ENCODE assay signal across 1 cellular context in genomic region chr6:42451146-42451594, GRCh38.
TF ChIP-seq lines count a peak whose summit lies in the region.

No MANE protein-coding gene starts in this region.

TF ChIP-seq in GM23338, 12 proteins besides CTCF, POLR2A, EP300 and RAD21 (continued from another document):
- no peak for TF ChIP-seq REST (IDR thresholded peaks at IDR 0.05; ENCODE audit: unreplicated experiment)
- no peak for TF ChIP-seq ZNF462 (CRISPR knock-in tag; IDR thresholded peaks at IDR 0.05)
- TF ChIP-seq POLR2AphosphoS5 (IDR thresholded peaks at IDR 0.05; ENCODE audit: low read depth): no peak; the same call in 1 of the 2 replicates
- TF ChIP-seq EZH2phosphoT487 (IDR thresholded peaks at IDR 0.05; ENCODE audit: unreplicated experiment): no peak
